Comparison of ENCODE assay signal across 1 cellular context in the genomic region with DNA sequence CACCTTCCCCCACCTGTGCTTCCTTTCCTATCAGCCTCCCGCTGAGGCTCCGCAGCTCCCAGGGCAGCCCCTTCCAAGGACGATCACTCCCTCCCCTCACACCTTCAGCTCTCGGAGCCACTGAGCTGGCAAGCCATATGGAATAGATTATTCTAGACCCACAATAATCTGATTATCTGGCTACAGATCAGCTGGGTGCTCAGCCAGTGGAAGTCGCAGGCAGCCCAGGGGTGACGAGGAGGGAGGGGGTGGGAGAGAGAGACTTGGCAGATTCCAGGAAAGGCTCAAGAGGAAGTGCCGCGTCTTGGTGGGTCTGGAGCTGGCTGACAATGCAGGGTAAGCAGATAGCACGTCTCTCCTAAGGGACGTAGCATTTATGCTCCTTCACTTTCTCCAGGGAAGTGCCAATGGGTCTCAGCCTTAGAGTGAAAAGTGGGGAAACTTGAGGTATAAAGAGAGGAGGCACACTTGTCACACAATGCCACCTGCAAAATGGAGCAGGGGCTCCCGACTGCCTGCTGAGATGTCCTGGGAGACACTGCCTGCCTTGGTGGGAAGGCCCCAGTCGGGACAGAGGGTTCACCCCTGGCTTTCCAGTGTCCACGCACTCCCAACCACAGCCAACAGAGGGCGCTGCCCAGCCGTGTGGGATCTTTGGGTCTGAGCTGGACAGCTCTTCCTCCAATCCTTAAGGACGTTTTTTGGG.
TF ChIP-seq lines count a peak whose summit lies in the region.

No MANE protein-coding gene starts in this region.

TF ChIP-seq in HepG2, 621 proteins besides CTCF, POLR2A, EP300 and RAD21 (continued from another document and continues in another):
- TF ChIP-seq, protein P1, sequence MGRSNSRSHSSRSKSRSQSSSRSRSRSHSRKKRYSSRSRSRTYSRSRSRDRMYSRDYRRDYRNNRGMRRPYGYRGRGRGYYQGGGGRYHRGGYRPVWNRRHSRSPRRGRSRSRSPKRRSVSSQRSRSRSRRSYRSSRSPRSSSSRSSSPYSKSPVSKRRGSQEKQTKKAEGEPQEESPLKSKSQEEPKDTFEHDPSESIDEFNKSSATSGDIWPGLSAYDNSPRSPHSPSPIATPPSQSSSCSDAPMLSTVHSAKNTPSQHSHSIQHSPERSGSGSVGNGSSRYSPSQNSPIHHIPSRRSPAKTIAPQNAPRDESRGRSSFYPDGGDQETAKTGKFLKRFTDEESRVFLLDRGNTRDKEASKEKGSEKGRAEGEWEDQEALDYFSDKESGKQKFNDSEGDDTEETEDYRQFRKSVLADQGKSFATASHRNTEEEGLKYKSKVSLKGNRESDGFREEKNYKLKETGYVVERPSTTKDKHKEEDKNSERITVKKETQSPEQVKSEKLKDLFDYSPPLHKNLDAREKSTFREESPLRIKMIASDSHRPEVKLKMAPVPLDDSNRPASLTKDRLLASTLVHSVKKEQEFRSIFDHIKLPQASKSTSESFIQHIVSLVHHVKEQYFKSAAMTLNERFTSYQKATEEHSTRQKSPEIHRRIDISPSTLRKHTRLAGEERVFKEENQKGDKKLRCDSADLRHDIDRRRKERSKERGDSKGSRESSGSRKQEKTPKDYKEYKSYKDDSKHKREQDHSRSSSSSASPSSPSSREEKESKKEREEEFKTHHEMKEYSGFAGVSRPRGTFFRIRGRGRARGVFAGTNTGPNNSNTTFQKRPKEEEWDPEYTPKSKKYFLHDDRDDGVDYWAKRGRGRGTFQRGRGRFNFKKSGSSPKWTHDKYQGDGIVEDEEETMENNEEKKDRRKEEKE (IDR thresholded peaks at IDR 0.05), result no peak
- TF ChIP-seq ZSCAN25 (CRISPR knock-in tag; IDR thresholded peaks at IDR 0.05) (no peak), SETDB1 (CRISPR knock-in tag; IDR thresholded peaks at IDR 0.05; ENCODE audit: borderline replicate concordance) (no peak), STAG1 (CRISPR knock-in tag; IDR thresholded peaks at IDR 0.05) (peak; percentile 97), ZNF296 (CRISPR knock-in tag; conservative IDR thresholded peaks at IDR 0.05) (no peak), ZSCAN12 (CRISPR knock-in tag; IDR thresholded peaks at IDR 0.05) (no peak), LCORL (IDR thresholded peaks at IDR 0.05) (no peak), LCORL (CRISPR knock-in tag; IDR thresholded peaks at IDR 0.05) (0 out of 2 replicates have a peak, but pooled peaks have one; percentile 50), SMAD3 (CRISPR knock-in tag; IDR thresholded peaks at IDR 0.05) (no peak), ZNF138 (CRISPR knock-in tag; IDR thresholded peaks at IDR 0.05; ENCODE audit: low read depth) (no peak), AGO2 (optimal IDR thresholded peaks at IDR 0.05; ENCODE audit: low read depth, low read length) (no peak), HNRNPUL1 (IDR thresholded peaks at IDR 0.05; ENCODE audit: low read depth, low read length) (no peak), ZNF460 (CRISPR knock-in tag; IDR thresholded peaks at IDR 0.05; ENCODE audit: borderline replicate concordance) (no peak), SP5 (CRISPR knock-in tag; IDR thresholded peaks at IDR 0.05; ENCODE audit: borderline replicate concordance, low read depth) (no peak), MIXL1 (CRISPR knock-in tag; IDR thresholded peaks at IDR 0.05) (no peak), SMAD1 (CRISPR knock-in tag; IDR thresholded peaks at IDR 0.05; ENCODE audit: borderline replicate concordance, low read depth) (no peak), ZBTB38 (CRISPR knock-in tag; IDR thresholded peaks at IDR 0.05) (no peak), ARNT2 (CRISPR knock-in tag; IDR thresholded peaks at IDR 0.05; ENCODE audit: low read depth) (peak; percentile 41; the same call in 1 of the 2 replicates), ATF7-NPFF (CRISPR knock-in tag; IDR thresholded peaks at IDR 0.05; ENCODE audit: low read depth) (no peak)
- TF ChIP-seq, protein P2, sequence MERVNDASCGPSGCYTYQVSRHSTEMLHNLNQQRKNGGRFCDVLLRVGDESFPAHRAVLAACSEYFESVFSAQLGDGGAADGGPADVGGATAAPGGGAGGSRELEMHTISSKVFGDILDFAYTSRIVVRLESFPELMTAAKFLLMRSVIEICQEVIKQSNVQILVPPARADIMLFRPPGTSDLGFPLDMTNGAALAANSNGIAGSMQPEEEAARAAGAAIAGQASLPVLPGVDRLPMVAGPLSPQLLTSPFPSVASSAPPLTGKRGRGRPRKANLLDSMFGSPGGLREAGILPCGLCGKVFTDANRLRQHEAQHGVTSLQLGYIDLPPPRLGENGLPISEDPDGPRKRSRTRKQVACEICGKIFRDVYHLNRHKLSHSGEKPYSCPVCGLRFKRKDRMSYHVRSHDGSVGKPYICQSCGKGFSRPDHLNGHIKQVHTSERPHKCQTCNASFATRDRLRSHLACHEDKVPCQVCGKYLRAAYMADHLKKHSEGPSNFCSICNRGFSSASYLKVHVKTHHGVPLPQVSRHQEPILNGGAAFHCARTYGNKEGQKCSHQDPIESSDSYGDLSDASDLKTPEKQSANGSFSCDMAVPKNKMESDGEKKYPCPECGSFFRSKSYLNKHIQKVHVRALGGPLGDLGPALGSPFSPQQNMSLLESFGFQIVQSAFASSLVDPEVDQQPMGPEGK (CRISPR knock-in tag; IDR thresholded peaks at IDR 0.05), result no peak
- TF ChIP-seq, protein P3, sequence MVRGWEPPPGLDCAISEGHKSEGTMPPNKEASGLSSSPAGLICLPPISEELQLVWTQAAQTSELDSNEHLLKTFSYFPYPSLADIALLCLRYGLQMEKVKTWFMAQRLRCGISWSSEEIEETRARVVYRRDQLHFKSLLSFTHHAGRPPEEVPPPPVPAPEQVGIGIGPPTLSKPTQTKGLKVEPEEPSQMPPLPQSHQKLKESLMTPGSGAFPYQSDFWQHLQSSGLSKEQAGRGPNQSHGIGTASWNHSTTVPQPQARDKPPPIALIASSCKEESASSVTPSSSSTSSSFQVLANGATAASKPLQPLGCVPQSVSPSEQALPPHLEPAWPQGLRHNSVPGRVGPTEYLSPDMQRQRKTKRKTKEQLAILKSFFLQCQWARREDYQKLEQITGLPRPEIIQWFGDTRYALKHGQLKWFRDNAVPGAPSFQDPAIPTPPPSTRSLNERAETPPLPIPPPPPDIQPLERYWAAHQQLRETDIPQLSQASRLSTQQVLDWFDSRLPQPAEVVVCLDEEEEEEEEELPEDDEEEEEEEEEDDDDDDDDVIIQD (CRISPR knock-in tag; IDR thresholded peaks at IDR 0.05; ENCODE audit: low read depth), result 0 out of 2 replicates have a peak, but pooled peaks have one; percentile 28
- TF ChIP-seq, protein P4, sequence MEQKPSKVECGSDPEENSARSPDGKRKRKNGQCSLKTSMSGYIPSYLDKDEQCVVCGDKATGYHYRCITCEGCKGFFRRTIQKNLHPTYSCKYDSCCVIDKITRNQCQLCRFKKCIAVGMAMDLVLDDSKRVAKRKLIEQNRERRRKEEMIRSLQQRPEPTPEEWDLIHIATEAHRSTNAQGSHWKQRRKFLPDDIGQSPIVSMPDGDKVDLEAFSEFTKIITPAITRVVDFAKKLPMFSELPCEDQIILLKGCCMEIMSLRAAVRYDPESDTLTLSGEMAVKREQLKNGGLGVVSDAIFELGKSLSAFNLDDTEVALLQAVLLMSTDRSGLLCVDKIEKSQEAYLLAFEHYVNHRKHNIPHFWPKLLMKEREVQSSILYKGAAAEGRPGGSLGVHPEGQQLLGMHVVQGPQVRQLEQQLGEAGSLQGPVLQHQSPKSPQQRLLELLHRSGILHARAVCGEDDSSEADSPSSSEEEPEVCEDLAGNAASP (CRISPR knock-in tag; IDR thresholded peaks at IDR 0.05; ENCODE audit: borderline replicate concordance), result peak; percentile 32; the same call in 1 of the 2 replicates
- TF ChIP-seq, protein P5, sequence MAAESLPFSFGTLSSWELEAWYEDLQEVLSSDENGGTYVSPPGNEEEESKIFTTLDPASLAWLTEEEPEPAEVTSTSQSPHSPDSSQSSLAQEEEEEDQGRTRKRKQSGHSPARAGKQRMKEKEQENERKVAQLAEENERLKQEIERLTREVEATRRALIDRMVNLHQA (CRISPR knock-in tag; IDR thresholded peaks at IDR 0.05), result no peak
- TF ChIP-seq, protein P6, sequence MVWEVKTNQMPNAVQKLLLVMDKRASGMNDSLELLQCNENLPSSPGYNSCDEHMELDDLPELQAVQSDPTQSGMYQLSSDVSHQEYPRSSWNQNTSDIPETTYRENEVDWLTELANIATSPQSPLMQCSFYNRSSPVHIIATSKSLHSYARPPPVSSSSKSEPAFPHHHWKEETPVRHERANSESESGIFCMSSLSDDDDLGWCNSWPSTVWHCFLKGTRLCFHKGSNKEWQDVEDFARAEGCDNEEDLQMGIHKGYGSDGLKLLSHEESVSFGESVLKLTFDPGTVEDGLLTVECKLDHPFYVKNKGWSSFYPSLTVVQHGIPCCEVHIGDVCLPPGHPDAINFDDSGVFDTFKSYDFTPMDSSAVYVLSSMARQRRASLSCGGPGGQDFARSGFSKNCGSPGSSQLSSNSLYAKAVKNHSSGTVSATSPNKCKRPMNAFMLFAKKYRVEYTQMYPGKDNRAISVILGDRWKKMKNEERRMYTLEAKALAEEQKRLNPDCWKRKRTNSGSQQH (CRISPR knock-in tag; IDR thresholded peaks at IDR 0.05; ENCODE audit: low read depth), result 0 out of 2 replicates have a peak, but pooled peaks have one; percentile 36
- TF ChIP-seq, protein P7, sequence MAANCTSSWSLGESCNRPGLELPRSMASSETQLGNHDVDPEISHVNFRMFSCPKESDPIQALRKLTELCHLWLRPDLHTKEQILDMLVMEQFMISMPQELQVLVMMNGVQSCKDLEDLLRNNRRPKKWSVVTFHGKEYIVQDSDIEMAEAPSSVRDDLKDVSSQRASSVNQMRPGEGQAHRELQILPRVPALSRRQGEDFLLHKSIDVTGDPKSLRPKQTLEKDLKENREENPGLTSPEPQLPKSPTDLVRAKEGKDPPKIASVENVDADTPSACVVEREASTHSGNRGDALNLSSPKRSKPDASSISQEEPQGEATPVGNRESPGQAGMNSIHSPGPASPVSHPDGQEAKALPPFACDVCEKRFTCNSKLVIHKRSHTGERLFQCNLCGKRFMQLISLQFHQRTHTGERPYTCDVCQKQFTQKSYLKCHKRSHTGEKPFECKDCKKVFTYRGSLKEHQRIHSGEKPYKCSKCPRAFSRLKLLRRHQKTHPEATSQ (CRISPR knock-in tag; IDR thresholded peaks at IDR 0.05; ENCODE audit: borderline replicate concordance), result no peak
- TF ChIP-seq, protein P8, sequence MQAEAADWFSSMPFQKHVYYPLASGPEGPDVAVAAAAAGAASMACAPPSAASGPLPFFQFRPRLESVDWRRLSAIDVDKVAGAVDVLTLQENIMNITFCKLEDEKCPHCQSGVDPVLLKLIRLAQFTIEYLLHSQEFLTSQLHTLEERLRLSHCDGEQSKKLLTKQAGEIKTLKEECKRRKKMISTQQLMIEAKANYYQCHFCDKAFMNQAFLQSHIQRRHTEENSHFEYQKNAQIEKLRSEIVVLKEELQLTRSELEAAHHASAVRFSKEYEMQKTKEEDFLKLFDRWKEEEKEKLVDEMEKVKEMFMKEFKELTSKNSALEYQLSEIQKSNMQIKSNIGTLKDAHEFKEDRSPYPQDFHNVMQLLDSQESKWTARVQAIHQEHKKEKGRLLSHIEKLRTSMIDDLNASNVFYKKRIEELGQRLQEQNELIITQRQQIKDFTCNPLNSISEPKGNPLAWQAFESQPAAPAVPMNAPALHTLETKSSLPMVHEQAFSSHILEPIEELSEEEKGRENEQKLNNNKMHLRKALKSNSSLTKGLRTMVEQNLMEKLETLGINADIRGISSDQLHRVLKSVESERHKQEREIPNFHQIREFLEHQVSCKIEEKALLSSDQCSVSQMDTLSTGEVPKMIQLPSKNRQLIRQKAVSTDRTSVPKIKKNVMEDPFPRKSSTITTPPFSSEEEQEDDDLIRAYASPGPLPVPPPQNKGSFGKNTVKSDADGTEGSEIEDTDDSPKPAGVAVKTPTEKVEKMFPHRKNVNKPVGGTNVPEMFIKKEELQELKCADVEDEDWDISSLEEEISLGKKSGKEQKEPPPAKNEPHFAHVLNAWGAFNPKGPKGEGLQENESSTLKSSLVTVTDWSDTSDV (CRISPR knock-in tag; IDR thresholded peaks at IDR 0.05), result no peak
- TF ChIP-seq, protein P9, sequence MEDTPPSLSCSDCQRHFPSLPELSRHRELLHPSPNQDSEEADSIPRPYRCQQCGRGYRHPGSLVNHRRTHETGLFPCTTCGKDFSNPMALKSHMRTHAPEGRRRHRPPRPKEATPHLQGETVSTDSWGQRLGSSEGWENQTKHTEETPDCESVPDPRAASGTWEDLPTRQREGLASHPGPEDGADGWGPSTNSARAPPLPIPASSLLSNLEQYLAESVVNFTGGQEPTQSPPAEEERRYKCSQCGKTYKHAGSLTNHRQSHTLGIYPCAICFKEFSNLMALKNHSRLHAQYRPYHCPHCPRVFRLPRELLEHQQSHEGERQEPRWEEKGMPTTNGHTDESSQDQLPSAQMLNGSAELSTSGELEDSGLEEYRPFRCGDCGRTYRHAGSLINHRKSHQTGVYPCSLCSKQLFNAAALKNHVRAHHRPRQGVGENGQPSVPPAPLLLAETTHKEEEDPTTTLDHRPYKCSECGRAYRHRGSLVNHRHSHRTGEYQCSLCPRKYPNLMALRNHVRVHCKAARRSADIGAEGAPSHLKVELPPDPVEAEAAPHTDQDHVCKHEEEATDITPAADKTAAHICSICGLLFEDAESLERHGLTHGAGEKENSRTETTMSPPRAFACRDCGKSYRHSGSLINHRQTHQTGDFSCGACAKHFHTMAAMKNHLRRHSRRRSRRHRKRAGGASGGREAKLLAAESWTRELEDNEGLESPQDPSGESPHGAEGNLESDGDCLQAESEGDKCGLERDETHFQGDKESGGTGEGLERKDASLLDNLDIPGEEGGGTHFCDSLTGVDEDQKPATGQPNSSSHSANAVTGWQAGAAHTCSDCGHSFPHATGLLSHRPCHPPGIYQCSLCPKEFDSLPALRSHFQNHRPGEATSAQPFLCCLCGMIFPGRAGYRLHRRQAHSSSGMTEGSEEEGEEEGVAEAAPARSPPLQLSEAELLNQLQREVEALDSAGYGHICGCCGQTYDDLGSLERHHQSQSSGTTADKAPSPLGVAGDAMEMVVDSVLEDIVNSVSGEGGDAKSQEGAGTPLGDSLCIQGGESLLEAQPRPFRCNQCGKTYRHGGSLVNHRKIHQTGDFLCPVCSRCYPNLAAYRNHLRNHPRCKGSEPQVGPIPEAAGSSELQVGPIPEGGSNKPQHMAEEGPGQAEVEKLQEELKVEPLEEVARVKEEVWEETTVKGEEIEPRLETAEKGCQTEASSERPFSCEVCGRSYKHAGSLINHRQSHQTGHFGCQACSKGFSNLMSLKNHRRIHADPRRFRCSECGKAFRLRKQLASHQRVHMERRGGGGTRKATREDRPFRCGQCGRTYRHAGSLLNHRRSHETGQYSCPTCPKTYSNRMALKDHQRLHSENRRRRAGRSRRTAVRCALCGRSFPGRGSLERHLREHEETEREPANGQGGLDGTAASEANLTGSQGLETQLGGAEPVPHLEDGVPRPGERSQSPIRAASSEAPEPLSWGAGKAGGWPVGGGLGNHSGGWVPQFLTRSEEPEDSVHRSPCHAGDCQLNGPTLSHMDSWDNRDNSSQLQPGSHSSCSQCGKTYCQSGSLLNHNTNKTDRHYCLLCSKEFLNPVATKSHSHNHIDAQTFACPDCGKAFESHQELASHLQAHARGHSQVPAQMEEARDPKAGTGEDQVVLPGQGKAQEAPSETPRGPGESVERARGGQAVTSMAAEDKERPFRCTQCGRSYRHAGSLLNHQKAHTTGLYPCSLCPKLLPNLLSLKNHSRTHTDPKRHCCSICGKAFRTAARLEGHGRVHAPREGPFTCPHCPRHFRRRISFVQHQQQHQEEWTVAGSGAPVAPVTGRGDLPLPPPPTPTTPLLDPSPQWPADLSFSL (CRISPR knock-in tag; IDR thresholded peaks at IDR 0.05), result no peak
- TF ChIP-seq, protein P10, sequence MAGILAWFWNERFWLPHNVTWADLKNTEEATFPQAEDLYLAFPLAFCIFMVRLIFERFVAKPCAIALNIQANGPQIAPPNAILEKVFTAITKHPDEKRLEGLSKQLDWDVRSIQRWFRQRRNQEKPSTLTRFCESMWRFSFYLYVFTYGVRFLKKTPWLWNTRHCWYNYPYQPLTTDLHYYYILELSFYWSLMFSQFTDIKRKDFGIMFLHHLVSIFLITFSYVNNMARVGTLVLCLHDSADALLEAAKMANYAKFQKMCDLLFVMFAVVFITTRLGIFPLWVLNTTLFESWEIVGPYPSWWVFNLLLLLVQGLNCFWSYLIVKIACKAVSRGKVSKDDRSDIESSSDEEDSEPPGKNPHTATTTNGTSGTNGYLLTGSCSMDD (CRISPR knock-in tag; IDR thresholded peaks at IDR 0.05), result no peak
